In the genomic region with DNA sequence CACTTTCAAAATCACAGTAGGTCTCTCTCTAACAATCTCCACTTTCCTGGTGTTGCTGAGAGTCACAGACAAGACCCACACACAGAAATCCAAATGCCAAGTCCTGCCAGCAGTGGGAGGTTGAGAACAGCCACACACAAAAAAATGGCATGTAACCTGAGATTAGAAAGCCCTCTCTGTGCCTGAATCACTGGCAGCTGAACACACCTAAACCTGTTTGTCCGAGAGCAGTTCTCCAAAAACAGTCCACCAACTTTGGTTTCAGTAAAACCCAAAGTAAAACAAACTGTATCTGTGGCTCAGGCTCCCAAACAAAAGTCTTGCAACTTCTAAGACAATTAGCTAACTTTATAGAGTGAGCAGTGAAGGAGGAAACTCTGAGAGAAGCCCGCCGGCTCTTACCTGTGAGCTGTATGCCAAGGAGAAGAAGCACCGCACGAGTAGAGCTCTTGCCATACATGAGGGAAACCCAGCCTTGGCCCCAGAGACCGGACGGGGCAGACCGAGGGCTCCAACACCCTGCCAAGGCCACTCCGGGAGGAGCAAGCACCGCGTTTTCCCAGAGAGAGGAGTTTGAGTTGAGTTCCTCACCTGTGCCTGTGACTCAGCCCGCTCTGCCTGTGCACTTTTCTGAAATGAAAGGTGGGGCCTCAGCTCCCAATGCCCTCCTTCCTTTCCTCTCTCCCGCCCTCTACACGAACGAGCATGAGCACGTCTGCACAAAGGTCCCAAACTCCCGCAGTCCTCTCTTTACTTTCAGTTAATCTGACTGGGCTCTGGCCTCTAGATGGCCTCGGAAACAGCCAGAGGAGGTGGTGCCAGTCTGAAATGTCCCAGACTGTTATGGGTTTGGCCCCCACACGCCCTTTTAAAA, we compare ENCODE assay signal across 8 cellular contexts. TPM values are rescaled to one million over a fixed set of nuclear protein-coding genes. Genes with fewer than 3 reads are reported as not detected.
DNase-seq lines count a peak whose midpoint lies in the region; ATAC-seq and TF ChIP-seq lines count a peak whose summit lies in the region.

A gene (minus strand): TSS at position 604 of the 874 bp plus-strand sequence. CDS start 144 bp downstream, at position 460.

- CTCF ChIA-PET in activated CD4-positive, alpha-beta T cell treated with anti-CD3 and anti-CD28 coated beads for 36 hours (lab: Charles Lee), result interaction anchor here (0.7 to 3.1 kb wide), 10 partner anchors 13 to 171 kb away, joined by 3 to 10 read pairs (median 5); no protein-coding TSS in a partner anchor
- CTCF ChIA-PET in activated CD4-positive, alpha-beta T cell treated with anti-CD3 and anti-CD28 coated beads, Interleukin-2, amount 10 ng/mL, durations not matched to agents 7 days and 5 days (lab: Charles Lee), result interaction anchor here (0.9 to 1.4 kb wide), 6 partner anchors 11 to 61 kb away, joined by 3 to 4 read pairs (median 3); no protein-coding TSS in a partner anchor

- H3K9me3 Mint-ChIP-seq in activated CD4-positive, alpha-beta T cell treated with anti-CD3 and anti-CD28 coated beads for 36 hours (ENCODE audit: low read depth), result peaks cover 3% of the 10 kb centered on the region
- no peaks in the 10 kb centered on the region for H3K9me3 Mint-ChIP-seq in activated CD4-positive, alpha-beta T cell treated with anti-CD3 and anti-CD28 coated beads, Interleukin-2, amount 10 ng/mL, durations not matched to agents 7 days and 5 days
- peaks cover 3% of the 10 kb centered on the region for H3K9me3 Mint-ChIP-seq in progenitor cell of endocrine pancreas (ENCODE audit: low read depth)

- H3K4me1 Mint-ChIP-seq in activated CD4-positive, alpha-beta T cell treated with anti-CD3 and anti-CD28 coated beads for 36 hours, result peaks cover 58% of the 10 kb centered on the region
- peaks cover 55% of the 10 kb centered on the region for H3K4me1 Mint-ChIP-seq in activated CD4-positive, alpha-beta T cell treated with anti-CD3 and anti-CD28 coated beads, Interleukin-2, amount 10 ng/mL, durations not matched to agents 7 days and 5 days
- H3K4me1 Mint-ChIP-seq in progenitor cell of endocrine pancreas (ENCODE audit: low read depth), result peaks cover 25% of the 10 kb centered on the region

- TF ChIP-seq CTCF in progenitor cell of endocrine pancreas (IDR thresholded peaks at IDR 0.05; ENCODE audit: unreplicated experiment), result no peak

- peak; percentile 85 for ATAC-seq in activated CD4-positive, alpha-beta T cell treated with anti-CD3 and anti-CD28 coated beads for 36 hours
- ATAC-seq in Right ventricle myocardium inferior (peak; percentile 73), GM18517 (IDR thresholded peaks at IDR 0.05; ENCODE audit: unreplicated experiment) (no peak)

- peak within 1 kb of the TSS; percentile 74 for H3K4me3 Mint-ChIP-seq in activated CD4-positive, alpha-beta T cell treated with anti-CD3 and anti-CD28 coated beads for 36 hours
- H3K4me3 Mint-ChIP-seq in activated CD4-positive, alpha-beta T cell treated with anti-CD3 and anti-CD28 coated beads, Interleukin-2, amount 10 ng/mL, durations not matched to agents 7 days and 5 days, result peak within 1 kb of the TSS; percentile 74
- H3K4me3 Mint-ChIP-seq in progenitor cell of endocrine pancreas (ENCODE audit: low read depth), result peak within 1 kb of the TSS; percentile 87

- POLR2A ChIA-PET in activated CD4-positive, alpha-beta T cell treated with anti-CD3 and anti-CD28 coated beads for 36 hours (lab: Charles Lee), result interaction anchor here (0.5 kb wide), 1 partner anchor 12 kb away, joined by 4 read pairs; no protein-coding TSS in a partner anchor
- POLR2A ChIA-PET in activated CD4-positive, alpha-beta T cell treated with anti-CD3 and anti-CD28 coated beads, Interleukin-2, amount 10 ng/mL, durations not matched to agents 7 days and 5 days (lab: Charles Lee), result no interaction called here

- DNase-seq in activated CD4-positive, alpha-beta T cell treated with anti-CD3 and anti-CD28 coated beads for 36 hours, result peak; percentile 67
- no peak for DNase-seq in activated CD4-positive, alpha-beta T cell treated with anti-CD3 and anti-CD28 coated beads, Interleukin-2, amount 50 U/mL, for 1 hour
- DNase-seq in activated CD4-positive, alpha-beta T cell treated with anti-CD3 and anti-CD28 coated beads, Interleukin-2, amount 10 ng/mL, durations not matched to agents 7 days and 5 days, result peak; percentile 37
- DNase-seq in Right ventricle myocardium inferior (ENCODE audit: missing footprints) (no peak), progenitor cell of endocrine pancreas (ENCODE audit: low spot score, unreplicated experiment) (peak; percentile 26), GM19240 (ENCODE audit: insufficient read length, low spot score) (no peak), RKO (ENCODE audit: low spot score) (no peak)

- peak within 1 kb of the TSS; percentile 72 for H3K27ac Mint-ChIP-seq in activated CD4-positive, alpha-beta T cell treated with anti-CD3 and anti-CD28 coated beads for 36 hours
- H3K27ac Mint-ChIP-seq in activated CD4-positive, alpha-beta T cell treated with anti-CD3 and anti-CD28 coated beads, Interleukin-2, amount 10 ng/mL, durations not matched to agents 7 days and 5 days, result peak within 1 kb of the TSS; percentile 77
- peak within 1 kb of the TSS; percentile 98 for H3K27ac Mint-ChIP-seq in progenitor cell of endocrine pancreas

- peaks cover 38% of the 10 kb centered on the region for H3K36me3 Mint-ChIP-seq in activated CD4-positive, alpha-beta T cell treated with anti-CD3 and anti-CD28 coated beads for 36 hours (ENCODE audit: low read depth)
- H3K36me3 Mint-ChIP-seq in activated CD4-positive, alpha-beta T cell treated with anti-CD3 and anti-CD28 coated beads, Interleukin-2, amount 10 ng/mL, durations not matched to agents 7 days and 5 days (ENCODE audit: low read depth), result peaks cover 19% of the 10 kb centered on the region
- H3K36me3 Mint-ChIP-seq in progenitor cell of endocrine pancreas (ENCODE audit: insufficient read depth), result peaks cover 13% of the 10 kb centered on the region

- intact Hi-C loops in activated CD4-positive, alpha-beta T cell treated with anti-CD3 and anti-CD28 coated beads for 36 hours (cut with DNase I, micrococcal nuclease), result no loop called here
- intact Hi-C loops in Right ventricle myocardium inferior (cut with DNase I), result no loop called here

- no peaks in the 10 kb centered on the region for H3K27me3 Mint-ChIP-seq in activated CD4-positive, alpha-beta T cell treated with anti-CD3 and anti-CD28 coated beads for 36 hours
- H3K27me3 Mint-ChIP-seq in activated CD4-positive, alpha-beta T cell treated with anti-CD3 and anti-CD28 coated beads, Interleukin-2, amount 10 ng/mL, durations not matched to agents 7 days and 5 days, result peaks cover 10% of the 10 kb centered on the region
- peaks cover 9% of the 10 kb centered on the region for H3K27me3 Mint-ChIP-seq in progenitor cell of endocrine pancreas

RNA-seq across cellular contexts. Expression of the gene that starts here (rescaled TPM):
- total RNA-seq in activated CD4-positive, alpha-beta T cell treated with anti-CD3 and anti-CD28 coated beads for 36 hours, result 10 to 100 TPM; 26.7 to 30.1 TPM
- total RNA-seq in activated CD4-positive, alpha-beta T cell treated with anti-CD3 and anti-CD28 coated beads, Interleukin-2, amount 10 ng/mL, durations not matched to agents 7 days and 5 days, result 1 to 10 TPM; 5.5 to 6.0 TPM
- 11.4 TPM for total RNA-seq in Right ventricle myocardium inferior
- total RNA-seq in progenitor cell of endocrine pancreas, result 22.4 and 22.9 TPM in 2 replicates

Comparison
In these comparisons a context has a peak if more than half of its experiments do, and no peak if none do; other contexts are left out.
1. DNase-seq: peak in activated CD4-positive, alpha-beta T cell treated with anti-CD3 and anti-CD28 coated beads for 36 hours (single experiment), activated CD4-positive, alpha-beta T cell treated with anti-CD3 and anti-CD28 coated beads, Interleukin-2, amount 10 ng/mL, durations not matched to agents 7 days and 5 days (single experiment) and progenitor cell of endocrine pancreas (single experiment); none in activated CD4-positive, alpha-beta T cell treated with anti-CD3 and anti-CD28 coated beads, Interleukin-2, amount 50 U/mL, for 1 hour (single experiment), Right ventricle myocardium inferior (single experiment), GM19240 (single experiment) and RKO (single experiment).
2. Peak in every context shown above with its lines, with median percentiles within 50 percentile points of each other: H3K27ac Mint-ChIP-seq and H3K4me3 Mint-ChIP-seq.